In the genomic region with DNA sequence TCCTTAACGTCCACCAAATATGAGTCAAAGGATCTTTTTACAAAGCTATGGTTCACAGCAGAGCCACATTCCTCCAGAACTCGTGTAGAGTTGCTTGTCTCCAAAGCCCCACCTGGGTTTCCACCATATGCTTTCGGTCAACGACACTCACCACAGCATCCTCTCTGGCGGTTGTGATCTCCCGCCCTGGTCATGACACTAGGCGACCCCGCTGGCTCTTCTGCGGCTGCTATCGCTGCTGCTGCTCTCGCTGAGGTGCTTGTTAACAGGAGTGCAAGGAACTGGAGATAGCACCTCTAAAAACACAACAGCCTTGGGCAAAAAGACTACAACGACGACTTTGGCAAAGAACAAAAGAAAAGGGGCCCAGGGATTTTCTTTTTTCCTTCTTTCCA, we compare ENCODE assay signal across 8 cellular contexts. TPM values are rescaled to one million over a fixed set of nuclear protein-coding genes. Genes with fewer than 3 reads are reported as not detected.
A peak's percentile ranks its signal among the peaks of the same experiment; 100 is the strongest.
DNase-seq lines count a peak whose midpoint lies in the region; ATAC-seq and TF ChIP-seq lines count a peak whose summit lies in the region.

No MANE protein-coding gene starts in this region.

- H3K36me3 ChIP-seq in MM.1S (replicated peaks; ENCODE audit: insufficient read depth, low read length) (no peaks in the 10 kb centered on the region), cardiac muscle cell (no peaks in the 10 kb centered on the region), ovary (no peaks in the 10 kb centered on the region)

- H3K36me3 Mint-ChIP-seq in activated T-cell treated with anti-CD3 and anti-CD28 coated beads, Interleukin-2, amount 50 U/mL, for 72 hours (ENCODE audit: insufficient read depth in 2 of 2): peaks cover 3% of the 10 kb centered on the region in 2 donors

- in situ Hi-C loops in KBM-7 (cut with MboI; ENCODE audit: low pct_unique_long_range_greater_than_20kb, low sequenced_read_pairs): no loop called here

- no peaks in the 10 kb centered on the region for H3K9me2 ChIP-seq in MM.1S (replicated peaks; ENCODE audit: insufficient read depth, low read length)

- peak overlapping the region; percentile 78 to 82 for H3K4me3 Mint-ChIP-seq in activated T-cell treated with anti-CD3 and anti-CD28 coated beads, Interleukin-2, amount 50 U/mL, for 72 hours

- TF ChIP-seq EP300 in ovary (IDR thresholded peaks at IDR 0.05): no peak

- H3K9ac ChIP-seq in MM.1S (ENCODE audit: low read length): peak overlapping the region; percentile 10; the same call in 1 of the 2 replicates

- peaks cover 0 to 2% of the 10 kb centered on the region in 2 donors for H3K9me3 Mint-ChIP-seq in activated T-cell treated with anti-CD3 and anti-CD28 coated beads, Interleukin-2, amount 50 U/mL, for 72 hours

- H3K9me3 ChIP-seq in MM.1S (replicated peaks; ENCODE audit: insufficient read depth, low read length): no peaks in the 10 kb centered on the region
- no peaks in the 10 kb centered on the region for H3K9me3 ChIP-seq in cardiac muscle cell (ENCODE audit: low read depth)
- H3K9me3 ChIP-seq in ovary: no peaks in the 10 kb centered on the region

- H3K4me1 ChIP-seq in MM.1S (ENCODE audit: low read length) (no peaks in the 10 kb centered on the region), cardiac muscle cell (ENCODE audit: low read depth) (peaks cover 5% of the 10 kb centered on the region), ovary (ENCODE audit: insufficient read depth) (peaks cover 7% of the 10 kb centered on the region)

- no peaks in the 10 kb centered on the region for H3K79me2 ChIP-seq in MM.1S (ENCODE audit: low read length)

- H3K27me3 ChIP-seq in MM.1S (replicated peaks; ENCODE audit: insufficient read depth, low read length) (no peaks in the 10 kb centered on the region), cardiac muscle cell (peaks cover 78% of the 10 kb centered on the region), ovary (no peaks in the 10 kb centered on the region)

- H3K4me1 Mint-ChIP-seq in activated T-cell treated with anti-CD3 and anti-CD28 coated beads, Interleukin-2, amount 50 U/mL, for 72 hours (ENCODE audit: low read depth): peaks cover 55% of the 10 kb centered on the region

- intact Hi-C loops in ovary (cut with DNase I): loop anchor here in 1 of 4 donors (5.0 kb wide), 1 partner anchor 82 kb away; a partner anchor contains a TSS

- ATAC-seq in activated T-cell treated with anti-CD3 and anti-CD28 coated beads, Interleukin-2, amount 50 U/mL, for 72 hours (replicated peaks in 1 of 2): peak; percentile 51 to 63

- H3K4me2 ChIP-seq in MM.1S (ENCODE audit: low read depth, low read length): peak overlapping the region; percentile 64

- H4K20me1 ChIP-seq in MM.1S (ENCODE audit: insufficient read depth, low read length): no peaks in the 10 kb centered on the region

- DNase-seq in activated CD8-positive, alpha-beta memory T cell treated with anti-CD3 and anti-CD28 coated beads for 24 hours: peak; percentile 71
- no peak for DNase-seq in activated CD8-positive, alpha-beta memory T cell treated with anti-CD3 and anti-CD28 coated beads, Interleukin-2, amount 50 U/mL, for 4 hours
- DNase-seq in MM.1S (peak; percentile 47), cardiac muscle cell (ENCODE audit: low read depth in 1 of 2, low spot score in 1 of 2) (peak; percentile 22 to 44), ovary (peak; percentile 38 to 58 (median 47)), KBM-7 (no peak), OCI-M2 (lab: John Stamatoyannopoulos, UW; ENCODE audit: unreplicated experiment) (no peak)
- DNase-seq in activated T-cell treated with anti-CD3 and anti-CD28 coated beads, Interleukin-2, amount 50 U/mL, for 72 hours: peak; percentile 36 to 40

- H3K27me3 Mint-ChIP-seq in activated T-cell treated with anti-CD3 and anti-CD28 coated beads, Interleukin-2, amount 50 U/mL, for 72 hours (ENCODE audit: low read depth): peaks cover 23% of the 10 kb centered on the region

- H2AFZ ChIP-seq in MM.1S (ENCODE audit: low read length): peak overlapping the region; percentile 35

- WGBS in ovary, 3 donors: 0 to 2% (median 1%) methylated on average over 13 of the region's 13 CpGs

- no peak for TF ChIP-seq POLR2A in ovary (IDR thresholded peaks at IDR 0.05)

- peak overlapping the region; percentile 8 for H3K27ac Mint-ChIP-seq in activated T-cell treated with anti-CD3 and anti-CD28 coated beads, Interleukin-2, amount 50 U/mL, for 72 hours

- peak overlapping the region; percentile 45; the same call in 1 of the 2 replicates for H3K27ac ChIP-seq in MM.1S (ENCODE audit: low read length)
- H3K27ac ChIP-seq in cardiac muscle cell: peak overlapping the region; percentile 27
- H3K27ac ChIP-seq in ovary: peak overlapping the region; percentile 90 to 92

- no peaks in the 10 kb centered on the region for H3F3A ChIP-seq in MM.1S (ENCODE audit: insufficient read depth, low read length)

- H3K4me3 ChIP-seq in MM.1S (ENCODE audit: low read length) (peak overlapping the region; percentile 54), cardiac muscle cell (peak overlapping the region; percentile 43), ovary (peak overlapping the region; percentile 68)

- TF ChIP-seq CTCF in MM.1S (IDR thresholded peaks at IDR 0.05; ENCODE audit: low read length): no peak
- no peak for TF ChIP-seq CTCF in cardiac muscle cell (IDR thresholded peaks at IDR 0.05; ENCODE audit: low read depth, low read length)
- no peak for TF ChIP-seq CTCF in ovary (IDR thresholded peaks at IDR 0.05)

RNA-seq across cellular contexts. Expression of a gene that starts 0.3 kb away (rescaled TPM):
- total RNA-seq in activated T-cell treated with anti-CD3 and anti-CD28 coated beads, Interleukin-2, amount 50 U/mL, for 72 hours: 1 to 10 TPM; 4.5 to 5.0 TPM
- total RNA-seq in cardiac muscle cell: 0.80 and 5.2 TPM in 2 replicates
- polyA plus RNA-seq in cardiac muscle cell: 7.3 and 11.5 TPM in 2 replicates
- 100 to 1,000 TPM; 243 to 515 (median 365) TPM for total RNA-seq in ovary
- polyA plus RNA-seq in ovary: 100 to 1,000 TPM; 288 to 361 TPM

Comparison
In these comparisons a context has a peak if more than half of its experiments do, and no peak if none do; other contexts are left out.
1. DNase-seq: peak in activated CD8-positive, alpha-beta memory T cell treated with anti-CD3 and anti-CD28 coated beads for 24 hours (single experiment), MM.1S (single experiment), activated T-cell treated with anti-CD3 and anti-CD28 coated beads, Interleukin-2, amount 50 U/mL, for 72 hours (2 of 2), cardiac muscle cell (2 of 2) and ovary (5 of 5); none in activated CD8-positive, alpha-beta memory T cell treated with anti-CD3 and anti-CD28 coated beads, Interleukin-2, amount 50 U/mL, for 4 hours (single experiment), KBM-7 (single experiment) and OCI-M2 (single experiment).
2. H3K27ac ChIP-seq: peak in every context shown above with its lines; median percentile 91 in ovary; 45 in MM.1S; 27 in cardiac muscle cell.
3. RNA of a gene that starts 0.3 kb away (total RNA-seq): 243 to 515 TPM in ovary; 4.5 to 5.0 TPM in activated T-cell treated with anti-CD3 and anti-CD28 coated beads, Interleukin-2, amount 50 U/mL, for 72 hours and 0.80 to 5.2 TPM in cardiac muscle cell; every median in the first group is over 10 times any median in the second.
4. Peak in every context shown above with its lines, with median percentiles within 50 percentile points of each other: H3K4me3 ChIP-seq.